In genomic region chr6:139029470-139030210, GRCh38 we compare ENCODE assay signal across 8 cellular contexts. TPM values are rescaled to one million over a fixed set of nuclear protein-coding genes. Genes with fewer than 3 reads are reported as not detected.
DNase-seq lines count a peak whose midpoint lies in the region; ATAC-seq and TF ChIP-seq lines count a peak whose summit lies in the region.

No MANE protein-coding gene starts in this region.

- H3K4me3 ChIP-seq in AG09309 (ENCODE audit: control insufficient read depth, low read depth, low read length) (peak overlapping the region; percentile 93), parathyroid adenoma (ENCODE audit: low read depth, low read length) (peak overlapping the region; percentile 92)

- H3K36me3 ChIP-seq in parathyroid adenoma (ENCODE audit: control insufficient read depth, insufficient read depth, low read length) = no peaks in the 10 kb centered on the region

- H3K9ac ChIP-seq in parathyroid adenoma = no peak overlapping the region

- no peaks in the 10 kb centered on the region for H3K9me3 ChIP-seq in parathyroid adenoma (ENCODE audit: control insufficient read depth, low read length)

- peak overlapping the region; percentile 60 for H2AFZ ChIP-seq in parathyroid adenoma

- DNase-seq in AG09309 (ENCODE audit: low read depth) (no peak), NCI-H2171 (lab: John Stamatoyannopoulos, UW) (peak; percentile 12), glutamatergic neuron (peak; percentile 66), DMS114 treated with DMSO at 0.1 percent for 48 hours (lab: John Stamatoyannopoulos, UW; ENCODE audit: unreplicated experiment) (no peak)
- peak; percentile 32 to 52 for DNase-seq in activated T-cell treated with anti-CD3 and anti-CD28 coated beads, Interleukin-2, amount 50 U/mL, for 48 hours

- TF ChIP-seq CTCF in AG09309 (IDR thresholded peaks at IDR 0.05; ENCODE audit: control insufficient read depth, insufficient read depth, low read depth, low read length, missing control alignments) (no peak), glutamatergic neuron (IDR thresholded peaks at IDR 0.05; ENCODE audit: partially characterized antibody, unreplicated experiment) (no peak), parathyroid adenoma (IDR thresholded peaks at IDR 0.05) (no peak)

- H3K27me3 ChIP-seq in parathyroid adenoma (ENCODE audit: control insufficient read depth, insufficient read depth, low read length) = no peaks in the 10 kb centered on the region

- H3K27me3 Mint-ChIP-seq in glutamatergic neuron (ENCODE audit: unreplicated experiment) = peaks cover 5% of the 10 kb centered on the region

- H3K79me2 ChIP-seq in parathyroid adenoma = no peaks in the 10 kb centered on the region

- H3K4me1 Mint-ChIP-seq in glutamatergic neuron (ENCODE audit: low read depth, unreplicated experiment) = peaks cover 21% of the 10 kb centered on the region

- H3K9me3 Mint-ChIP-seq in glutamatergic neuron (ENCODE audit: unreplicated experiment) = peaks cover 15% of the 10 kb centered on the region

- no peak overlapping the region for H3K27ac ChIP-seq in parathyroid adenoma

- ATAC-seq in GM18517 (IDR thresholded peaks at IDR 0.05; ENCODE audit: unreplicated experiment) (peak; percentile 35), HG02943 (IDR thresholded peaks at IDR 0.05; ENCODE audit: low read depth, unreplicated experiment) (peak; percentile 30)

- H3K4me3 Mint-ChIP-seq in glutamatergic neuron (ENCODE audit: unreplicated experiment) = no peak overlapping the region

- no peaks in the 10 kb centered on the region for H3K36me3 Mint-ChIP-seq in glutamatergic neuron (ENCODE audit: unreplicated experiment)

- H3K4me1 ChIP-seq in parathyroid adenoma = no peaks in the 10 kb centered on the region

- H3K27ac Mint-ChIP-seq in glutamatergic neuron (ENCODE audit: unreplicated experiment) = no peak overlapping the region

- peak overlapping the region; percentile 91 for H3K4me2 ChIP-seq in parathyroid adenoma (ENCODE audit: low read length)

RNA-seq across cellular contexts. Expression of gene ABRACL, which starts 1.1 kb away (rescaled TPM):
- total RNA-seq in glutamatergic neuron (ENCODE audit: unreplicated experiment) = 33.2 TPM

RNA-seq across cellular contexts. Expression of gene REPS1, which starts 41.6 kb away (rescaled TPM):
- total RNA-seq in glutamatergic neuron (ENCODE audit: unreplicated experiment) = 103 TPM

Comparison
In these comparisons a context has a peak if more than half of its experiments do, and no peak if none do; other contexts are left out.
1. DNase-seq: peak in NCI-H2171 (single experiment), activated T-cell treated with anti-CD3 and anti-CD28 coated beads, Interleukin-2, amount 50 U/mL, for 48 hours (2 of 2) and glutamatergic neuron (single experiment); none in AG09309 (single experiment) and DMS114 treated with DMSO at 0.1 percent for 48 hours (single experiment).